ENCODE assay signal across 1 cellular context in the genomic region with DNA sequence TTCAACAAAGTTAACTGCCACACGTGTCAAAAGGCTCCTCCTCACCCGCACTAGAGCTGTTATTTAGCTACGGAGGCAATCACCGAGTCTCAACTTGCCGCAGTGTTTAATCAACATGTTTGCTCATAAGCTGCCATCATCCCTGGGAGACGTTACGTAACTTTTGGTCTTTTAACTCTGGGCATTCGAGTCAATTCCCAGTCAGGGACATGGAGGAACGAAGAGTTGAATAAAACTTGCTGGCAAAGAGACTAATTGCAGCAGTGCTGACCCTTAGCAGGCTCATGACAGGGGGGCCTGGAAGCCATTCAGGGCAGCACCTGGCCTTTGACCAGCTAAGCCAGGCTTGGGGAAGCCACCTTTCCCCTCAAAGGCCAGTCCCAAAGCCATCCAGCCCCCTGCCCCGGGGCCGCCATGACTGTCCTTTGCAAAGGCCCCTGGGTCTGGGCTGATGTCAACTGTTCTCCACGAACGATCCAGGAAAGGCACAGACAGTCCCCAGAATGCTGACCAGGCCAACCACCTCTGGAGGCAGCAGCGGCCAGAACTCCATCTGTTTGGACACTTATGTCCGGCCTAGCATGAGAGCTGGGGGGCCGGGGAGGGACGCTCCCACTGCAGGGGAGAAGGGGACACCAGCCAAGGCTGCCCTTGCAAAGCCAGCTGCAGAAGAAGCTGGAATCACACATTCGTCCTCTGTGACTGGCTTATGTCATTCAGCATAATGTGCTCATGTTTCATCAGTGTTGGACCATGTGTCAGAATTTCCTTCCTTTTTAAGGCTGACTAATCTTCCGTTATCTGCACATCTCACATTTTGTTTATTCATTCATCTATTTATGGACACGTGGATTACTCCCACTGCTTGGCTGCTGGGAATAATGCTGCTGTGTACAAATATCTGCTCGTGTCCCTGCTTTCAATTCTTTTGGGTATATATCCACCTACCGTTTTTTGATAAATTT.
A peak's percentile ranks its signal among the peaks of the same experiment; 100 is the strongest.
TF ChIP-seq lines count a peak whose summit lies in the region.

No MANE protein-coding gene starts in this region.

TF ChIP-seq in HepG2, 621 proteins besides CTCF, POLR2A, EP300 and RAD21 (continued from another document and continues in another):
- TF ChIP-seq, protein P1, sequence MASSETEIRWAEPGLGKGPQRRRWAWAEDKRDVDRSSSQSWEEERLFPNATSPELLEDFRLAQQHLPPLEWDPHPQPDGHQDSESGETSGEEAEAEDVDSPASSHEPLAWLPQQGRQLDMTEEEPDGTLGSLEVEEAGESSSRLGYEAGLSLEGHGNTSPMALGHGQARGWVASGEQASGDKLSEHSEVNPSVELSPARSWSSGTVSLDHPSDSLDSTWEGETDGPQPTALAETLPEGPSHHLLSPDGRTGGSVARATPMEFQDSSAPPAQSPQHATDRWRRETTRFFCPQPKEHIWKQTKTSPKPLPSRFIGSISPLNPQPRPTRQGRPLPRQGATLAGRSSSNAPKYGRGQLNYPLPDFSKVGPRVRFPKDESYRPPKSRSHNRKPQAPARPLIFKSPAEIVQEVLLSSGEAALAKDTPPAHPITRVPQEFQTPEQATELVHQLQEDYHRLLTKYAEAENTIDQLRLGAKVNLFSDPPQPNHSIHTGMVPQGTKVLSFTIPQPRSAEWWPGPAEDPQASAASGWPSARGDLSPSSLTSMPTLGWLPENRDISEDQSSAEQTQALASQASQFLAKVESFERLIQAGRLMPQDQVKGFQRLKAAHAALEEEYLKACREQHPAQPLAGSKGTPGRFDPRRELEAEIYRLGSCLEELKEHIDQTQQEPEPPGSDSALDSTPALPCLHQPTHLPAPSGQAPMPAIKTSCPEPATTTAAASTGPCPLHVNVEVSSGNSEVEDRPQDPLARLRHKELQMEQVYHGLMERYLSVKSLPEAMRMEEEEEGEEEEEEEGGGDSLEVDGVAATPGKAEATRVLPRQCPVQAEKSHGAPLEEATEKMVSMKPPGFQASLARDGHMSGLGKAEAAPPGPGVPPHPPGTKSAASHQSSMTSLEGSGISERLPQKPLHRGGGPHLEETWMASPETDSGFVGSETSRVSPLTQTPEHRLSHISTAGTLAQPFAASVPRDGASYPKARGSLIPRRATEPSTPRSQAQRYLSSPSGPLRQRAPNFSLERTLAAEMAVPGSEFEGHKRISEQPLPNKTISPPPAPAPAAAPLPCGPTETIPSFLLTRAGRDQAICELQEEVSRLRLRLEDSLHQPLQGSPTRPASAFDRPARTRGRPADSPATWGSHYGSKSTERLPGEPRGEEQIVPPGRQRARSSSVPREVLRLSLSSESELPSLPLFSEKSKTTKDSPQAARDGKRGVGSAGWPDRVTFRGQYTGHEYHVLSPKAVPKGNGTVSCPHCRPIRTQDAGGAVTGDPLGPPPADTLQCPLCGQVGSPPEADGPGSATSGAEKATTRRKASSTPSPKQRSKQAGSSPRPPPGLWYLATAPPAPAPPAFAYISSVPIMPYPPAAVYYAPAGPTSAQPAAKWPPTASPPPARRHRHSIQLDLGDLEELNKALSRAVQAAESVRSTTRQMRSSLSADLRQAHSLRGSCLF (CRISPR knock-in tag; IDR thresholded peaks at IDR 0.05; ENCODE audit: borderline replicate concordance): no peak
- TF ChIP-seq BORCS8-MEF2B (CRISPR knock-in tag; IDR thresholded peaks at IDR 0.05) (no peak), SMARCC2 (IDR thresholded peaks at IDR 0.05) (no peak), ARNT (IDR thresholded peaks at IDR 0.05) (no peak), SMARCE1 (IDR thresholded peaks at IDR 0.05; ENCODE audit: borderline replicate concordance) (no peak), FOXK1 (CRISPR knock-in tag; IDR thresholded peaks at IDR 0.05; ENCODE audit: borderline replicate concordance, low read depth) (peak; percentile 80; the same call in 1 of the 2 replicates), ZNF12 (CRISPR knock-in tag; IDR thresholded peaks at IDR 0.05) (peak; percentile 71; the same call in 1 of the 2 replicates), HDAC1 (CRISPR knock-in tag; IDR thresholded peaks at IDR 0.05) (peak; percentile 74), SALL1 (CRISPR knock-in tag; IDR thresholded peaks at IDR 0.05) (peak; percentile 83), RBFOX2 (IDR thresholded peaks at IDR 0.05; ENCODE audit: low read depth, low read length) (no peak), AGO2 (optimal IDR thresholded peaks at IDR 0.05; ENCODE audit: low read depth, low read length) (peak; percentile 48), LCORL (IDR thresholded peaks at IDR 0.05) (no peak), LCORL (CRISPR knock-in tag; IDR thresholded peaks at IDR 0.05) (peak; percentile 65), ZNF530 (CRISPR knock-in tag; IDR thresholded peaks at IDR 0.05; ENCODE audit: low read depth) (no peak), SNRNP70 (IDR thresholded peaks at IDR 0.05; ENCODE audit: low read depth, low read length) (no peak), ZNF30 (CRISPR knock-in tag; IDR thresholded peaks at IDR 0.05) (no peak), JDP2 (CRISPR knock-in tag; IDR thresholded peaks at IDR 0.05; ENCODE audit: borderline replicate concordance) (no peak; the same call in 1 of the 2 replicates), PHF5A (CRISPR knock-in tag; IDR thresholded peaks at IDR 0.05; ENCODE audit: low read depth, unreplicated experiment) (no peak), NR2F1 (CRISPR knock-in tag; IDR thresholded peaks at IDR 0.05) (no peak), GPN1 (CRISPR knock-in tag; IDR thresholded peaks at IDR 0.05; ENCODE audit: borderline replicate concordance) (no peak), ZKSCAN5 (CRISPR knock-in tag; IDR thresholded peaks at IDR 0.05) (no peak)
- TF ChIP-seq, protein P2, sequence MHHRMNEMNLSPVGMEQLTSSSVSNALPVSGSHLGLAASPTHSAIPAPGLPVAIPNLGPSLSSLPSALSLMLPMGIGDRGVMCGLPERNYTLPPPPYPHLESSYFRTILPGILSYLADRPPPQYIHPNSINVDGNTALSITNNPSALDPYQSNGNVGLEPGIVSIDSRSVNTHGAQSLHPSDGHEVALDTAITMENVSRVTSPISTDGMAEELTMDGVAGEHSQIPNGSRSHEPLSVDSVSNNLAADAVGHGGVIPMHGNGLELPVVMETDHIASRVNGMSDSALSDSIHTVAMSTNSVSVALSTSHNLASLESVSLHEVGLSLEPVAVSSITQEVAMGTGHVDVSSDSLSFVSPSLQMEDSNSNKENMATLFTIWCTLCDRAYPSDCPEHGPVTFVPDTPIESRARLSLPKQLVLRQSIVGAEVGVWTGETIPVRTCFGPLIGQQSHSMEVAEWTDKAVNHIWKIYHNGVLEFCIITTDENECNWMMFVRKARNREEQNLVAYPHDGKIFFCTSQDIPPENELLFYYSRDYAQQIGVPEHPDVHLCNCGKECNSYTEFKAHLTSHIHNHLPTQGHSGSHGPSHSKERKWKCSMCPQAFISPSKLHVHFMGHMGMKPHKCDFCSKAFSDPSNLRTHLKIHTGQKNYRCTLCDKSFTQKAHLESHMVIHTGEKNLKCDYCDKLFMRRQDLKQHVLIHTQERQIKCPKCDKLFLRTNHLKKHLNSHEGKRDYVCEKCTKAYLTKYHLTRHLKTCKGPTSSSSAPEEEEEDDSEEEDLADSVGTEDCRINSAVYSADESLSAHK (CRISPR knock-in tag; IDR thresholded peaks at IDR 0.05; ENCODE audit: borderline replicate concordance): no peak
- TF ChIP-seq, protein P3, sequence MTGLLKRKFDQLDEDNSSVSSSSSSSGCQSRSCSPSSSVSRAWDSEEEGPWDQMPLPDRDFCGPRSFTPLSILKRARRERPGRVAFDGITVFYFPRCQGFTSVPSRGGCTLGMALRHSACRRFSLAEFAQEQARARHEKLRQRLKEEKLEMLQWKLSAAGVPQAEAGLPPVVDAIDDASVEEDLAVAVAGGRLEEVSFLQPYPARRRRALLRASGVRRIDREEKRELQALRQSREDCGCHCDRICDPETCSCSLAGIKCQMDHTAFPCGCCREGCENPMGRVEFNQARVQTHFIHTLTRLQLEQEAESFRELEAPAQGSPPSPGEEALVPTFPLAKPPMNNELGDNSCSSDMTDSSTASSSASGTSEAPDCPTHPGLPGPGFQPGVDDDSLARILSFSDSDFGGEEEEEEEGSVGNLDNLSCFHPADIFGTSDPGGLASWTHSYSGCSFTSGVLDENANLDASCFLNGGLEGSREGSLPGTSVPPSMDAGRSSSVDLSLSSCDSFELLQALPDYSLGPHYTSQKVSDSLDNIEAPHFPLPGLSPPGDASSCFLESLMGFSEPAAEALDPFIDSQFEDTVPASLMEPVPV (CRISPR knock-in tag; IDR thresholded peaks at IDR 0.05): no peak
- TF ChIP-seq, protein P4, sequence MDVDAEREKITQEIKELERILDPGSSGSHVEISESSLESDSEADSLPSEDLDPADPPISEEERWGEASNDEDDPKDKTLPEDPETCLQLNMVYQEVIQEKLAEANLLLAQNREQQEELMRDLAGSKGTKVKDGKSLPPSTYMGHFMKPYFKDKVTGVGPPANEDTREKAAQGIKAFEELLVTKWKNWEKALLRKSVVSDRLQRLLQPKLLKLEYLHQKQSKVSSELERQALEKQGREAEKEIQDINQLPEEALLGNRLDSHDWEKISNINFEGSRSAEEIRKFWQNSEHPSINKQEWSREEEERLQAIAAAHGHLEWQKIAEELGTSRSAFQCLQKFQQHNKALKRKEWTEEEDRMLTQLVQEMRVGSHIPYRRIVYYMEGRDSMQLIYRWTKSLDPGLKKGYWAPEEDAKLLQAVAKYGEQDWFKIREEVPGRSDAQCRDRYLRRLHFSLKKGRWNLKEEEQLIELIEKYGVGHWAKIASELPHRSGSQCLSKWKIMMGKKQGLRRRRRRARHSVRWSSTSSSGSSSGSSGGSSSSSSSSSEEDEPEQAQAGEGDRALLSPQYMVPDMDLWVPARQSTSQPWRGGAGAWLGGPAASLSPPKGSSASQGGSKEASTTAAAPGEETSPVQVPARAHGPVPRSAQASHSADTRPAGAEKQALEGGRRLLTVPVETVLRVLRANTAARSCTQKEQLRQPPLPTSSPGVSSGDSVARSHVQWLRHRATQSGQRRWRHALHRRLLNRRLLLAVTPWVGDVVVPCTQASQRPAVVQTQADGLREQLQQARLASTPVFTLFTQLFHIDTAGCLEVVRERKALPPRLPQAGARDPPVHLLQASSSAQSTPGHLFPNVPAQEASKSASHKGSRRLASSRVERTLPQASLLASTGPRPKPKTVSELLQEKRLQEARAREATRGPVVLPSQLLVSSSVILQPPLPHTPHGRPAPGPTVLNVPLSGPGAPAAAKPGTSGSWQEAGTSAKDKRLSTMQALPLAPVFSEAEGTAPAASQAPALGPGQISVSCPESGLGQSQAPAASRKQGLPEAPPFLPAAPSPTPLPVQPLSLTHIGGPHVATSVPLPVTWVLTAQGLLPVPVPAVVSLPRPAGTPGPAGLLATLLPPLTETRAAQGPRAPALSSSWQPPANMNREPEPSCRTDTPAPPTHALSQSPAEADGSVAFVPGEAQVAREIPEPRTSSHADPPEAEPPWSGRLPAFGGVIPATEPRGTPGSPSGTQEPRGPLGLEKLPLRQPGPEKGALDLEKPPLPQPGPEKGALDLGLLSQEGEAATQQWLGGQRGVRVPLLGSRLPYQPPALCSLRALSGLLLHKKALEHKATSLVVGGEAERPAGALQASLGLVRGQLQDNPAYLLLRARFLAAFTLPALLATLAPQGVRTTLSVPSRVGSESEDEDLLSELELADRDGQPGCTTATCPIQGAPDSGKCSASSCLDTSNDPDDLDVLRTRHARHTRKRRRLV (CRISPR knock-in tag; IDR thresholded peaks at IDR 0.05): no peak
- TF ChIP-seq, protein P5, sequence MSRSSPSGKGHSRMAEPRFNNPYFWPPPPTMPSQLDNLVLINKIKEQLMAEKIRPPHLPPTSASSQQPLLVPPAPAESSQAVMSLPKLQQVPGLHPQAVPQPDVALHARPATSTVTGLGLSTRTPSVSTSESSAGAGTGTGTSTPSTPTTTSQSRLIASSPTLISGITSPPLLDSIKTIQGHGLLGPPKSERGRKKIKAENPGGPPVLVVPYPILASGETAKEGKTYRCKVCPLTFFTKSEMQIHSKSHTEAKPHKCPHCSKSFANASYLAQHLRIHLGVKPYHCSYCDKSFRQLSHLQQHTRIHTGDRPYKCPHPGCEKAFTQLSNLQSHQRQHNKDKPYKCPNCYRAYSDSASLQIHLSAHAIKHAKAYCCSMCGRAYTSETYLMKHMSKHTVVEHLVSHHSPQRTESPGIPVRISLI (CRISPR knock-in tag; IDR thresholded peaks at IDR 0.05; ENCODE audit: borderline replicate concordance): no peak
- TF ChIP-seq, protein P6, sequence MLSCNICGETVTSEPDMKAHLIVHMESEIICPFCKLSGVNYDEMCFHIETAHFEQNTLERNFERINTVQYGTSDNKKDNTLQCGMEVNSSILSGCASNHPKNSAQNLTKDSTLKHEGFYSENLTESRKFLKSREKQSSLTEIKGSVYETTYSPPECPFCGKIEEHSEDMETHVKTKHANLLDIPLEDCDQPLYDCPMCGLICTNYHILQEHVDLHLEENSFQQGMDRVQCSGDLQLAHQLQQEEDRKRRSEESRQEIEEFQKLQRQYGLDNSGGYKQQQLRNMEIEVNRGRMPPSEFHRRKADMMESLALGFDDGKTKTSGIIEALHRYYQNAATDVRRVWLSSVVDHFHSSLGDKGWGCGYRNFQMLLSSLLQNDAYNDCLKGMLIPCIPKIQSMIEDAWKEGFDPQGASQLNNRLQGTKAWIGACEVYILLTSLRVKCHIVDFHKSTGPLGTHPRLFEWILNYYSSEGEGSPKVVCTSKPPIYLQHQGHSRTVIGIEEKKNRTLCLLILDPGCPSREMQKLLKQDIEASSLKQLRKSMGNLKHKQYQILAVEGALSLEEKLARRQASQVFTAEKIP (CRISPR knock-in tag; IDR thresholded peaks at IDR 0.05; ENCODE audit: borderline replicate concordance): no peak
- TF ChIP-seq, protein P7, sequence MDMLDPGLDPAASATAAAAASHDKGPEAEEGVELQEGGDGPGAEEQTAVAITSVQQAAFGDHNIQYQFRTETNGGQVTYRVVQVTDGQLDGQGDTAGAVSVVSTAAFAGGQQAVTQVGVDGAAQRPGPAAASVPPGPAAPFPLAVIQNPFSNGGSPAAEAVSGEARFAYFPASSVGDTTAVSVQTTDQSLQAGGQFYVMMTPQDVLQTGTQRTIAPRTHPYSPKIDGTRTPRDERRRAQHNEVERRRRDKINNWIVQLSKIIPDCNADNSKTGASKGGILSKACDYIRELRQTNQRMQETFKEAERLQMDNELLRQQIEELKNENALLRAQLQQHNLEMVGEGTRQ (IDR thresholded peaks at IDR 0.05; ENCODE audit: low read depth, low read length): no peak
- TF ChIP-seq, protein P7 (CRISPR knock-in tag; IDR thresholded peaks at IDR 0.05; ENCODE audit: borderline replicate concordance): 0 out of 2 replicates have a peak, but pooled peaks have one; percentile 29
- TF ChIP-seq, protein P8, sequence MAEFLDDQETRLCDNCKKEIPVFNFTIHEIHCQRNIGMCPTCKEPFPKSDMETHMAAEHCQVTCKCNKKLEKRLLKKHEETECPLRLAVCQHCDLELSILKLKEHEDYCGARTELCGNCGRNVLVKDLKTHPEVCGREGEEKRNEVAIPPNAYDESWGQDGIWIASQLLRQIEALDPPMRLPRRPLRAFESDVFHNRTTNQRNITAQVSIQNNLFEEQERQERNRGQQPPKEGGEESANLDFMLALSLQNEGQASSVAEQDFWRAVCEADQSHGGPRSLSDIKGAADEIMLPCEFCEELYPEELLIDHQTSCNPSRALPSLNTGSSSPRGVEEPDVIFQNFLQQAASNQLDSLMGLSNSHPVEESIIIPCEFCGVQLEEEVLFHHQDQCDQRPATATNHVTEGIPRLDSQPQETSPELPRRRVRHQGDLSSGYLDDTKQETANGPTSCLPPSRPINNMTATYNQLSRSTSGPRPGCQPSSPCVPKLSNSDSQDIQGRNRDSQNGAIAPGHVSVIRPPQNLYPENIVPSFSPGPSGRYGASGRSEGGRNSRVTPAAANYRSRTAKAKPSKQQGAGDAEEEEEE (CRISPR knock-in tag; IDR thresholded peaks at IDR 0.05; ENCODE audit: borderline replicate concordance): 0 out of 2 replicates have a peak, but pooled peaks have one; percentile 66
